8 cellular contexts compared by ENCODE assay signal in the genomic region with DNA sequence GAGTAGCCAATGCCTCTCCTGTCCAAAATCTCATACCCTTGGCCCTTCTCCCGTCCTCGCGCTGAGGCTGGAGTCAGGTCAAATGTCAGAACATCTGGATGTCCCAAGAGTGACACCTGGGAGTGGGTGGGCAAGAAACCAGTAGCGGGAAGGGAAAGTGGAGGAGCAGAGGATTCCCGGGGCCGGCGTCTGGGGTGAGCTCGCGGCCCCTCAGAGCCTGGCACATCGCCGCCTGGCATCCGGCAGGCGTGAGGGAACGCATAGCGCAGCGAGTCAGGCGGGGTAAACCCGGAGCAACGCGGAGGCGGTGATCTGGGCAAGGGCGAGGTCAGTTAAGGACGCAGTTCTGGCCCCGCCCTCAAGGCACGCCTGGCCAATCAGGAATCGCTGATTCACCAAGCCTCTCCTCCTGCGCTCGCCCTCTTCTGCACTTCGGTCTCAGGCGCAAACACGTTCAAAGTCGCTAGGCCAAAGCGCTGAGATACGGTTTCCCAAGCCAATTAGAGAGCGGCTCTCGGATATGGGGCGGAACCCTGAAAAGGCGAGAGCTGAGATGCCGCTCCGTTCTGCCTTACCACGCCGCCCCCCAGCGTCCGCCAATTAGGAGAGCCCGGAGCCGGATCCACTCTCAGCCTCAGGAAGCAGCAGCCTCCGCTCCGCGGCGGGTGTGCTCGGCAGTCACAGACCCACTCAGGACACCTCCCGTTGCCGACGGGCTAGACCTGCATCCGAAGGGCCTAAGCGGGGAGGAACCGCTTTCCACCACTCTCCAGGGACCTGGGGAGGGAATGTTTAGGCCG. TPM values are rescaled to one million over a fixed set of nuclear protein-coding genes. Genes with fewer than 3 reads are reported as not detected.
DNase-seq lines count a peak whose midpoint lies in the region; ATAC-seq and TF ChIP-seq lines count a peak whose summit lies in the region.

No MANE protein-coding gene starts in this region.

- peak; percentile 94 to 96 for ATAC-seq in natural killer cell treated with Interleukin-12 subunit alpha and Interleukin-12 subunit beta and Interleukin-15 and Interleukin-18, amount 100 ng/mL, for 72 hours
- peak; percentile 96 for ATAC-seq in stimulated activated naive CD8-positive, alpha-beta T cell treated with anti-CD3 and anti-CD28 coated beads, Interleukin-15, Interleukin-2, amounts not matched to agents 100 U/mL and 50 U/mL, for 24 hours

- H3K36me3 Mint-ChIP-seq in natural killer cell treated with Interleukin-12 subunit alpha and Interleukin-12 subunit beta and Interleukin-15 and Interleukin-18, amount 100 ng/mL, for 72 hours = peaks cover 16% of the 10 kb centered on the region

- peak overlapping the region; percentile 97 for H3K4me3 Mint-ChIP-seq in natural killer cell treated with Interleukin-12 subunit alpha and Interleukin-12 subunit beta and Interleukin-15 and Interleukin-18, amount 100 ng/mL, for 72 hours

- peak overlapping the region; percentile 99 for H3K27ac ChIP-seq in RWPE1

- H3K9me3 Mint-ChIP-seq in natural killer cell treated with Interleukin-12 subunit alpha and Interleukin-12 subunit beta and Interleukin-15 and Interleukin-18, amount 100 ng/mL, for 72 hours = no peaks in the 10 kb centered on the region

- H3K4me1 Mint-ChIP-seq in natural killer cell treated with Interleukin-12 subunit alpha and Interleukin-12 subunit beta and Interleukin-15 and Interleukin-18, amount 100 ng/mL, for 72 hours (ENCODE audit: low read depth in 2 of 2) = peaks cover 29 to 31% of the 10 kb centered on the region in 2 donors

- DNase-seq in EH (ENCODE audit: low read depth) = peak; percentile 100
- DNase-seq in GOT3 (lab: John Stamatoyannopoulos, UW) = peak; percentile 93
- DNase-seq in LNCaP clone FGC (ENCODE audit: low read depth) = peak; percentile 99
- peak; percentile 93 for DNase-seq in RWPE1 (ENCODE audit: low spot score)
- DNase-seq in activated effector memory CD4-positive, alpha-beta T cell treated with Interleukin-2 at 50 U/mL for 16 hours = peak; percentile 94
- DNase-seq in fibroblast of pulmonary artery (ENCODE audit: low read depth) = peak; percentile 100
- DNase-seq in natural killer cell treated with Interleukin-12 subunit alpha and Interleukin-12 subunit beta and Interleukin-15 and Interleukin-18, amount 100 ng/mL, for 72 hours (ENCODE audit: low spot score) = peak; percentile 99
- peak; percentile 96 for DNase-seq in stimulated activated naive CD8-positive, alpha-beta T cell treated with anti-CD3 and anti-CD28 coated beads, Interleukin-15, Interleukin-2, amounts not matched to agents 100 U/mL and 50 U/mL, for 24 hours

- TF ChIP-seq CTCF in LNCaP clone FGC (IDR thresholded peaks at IDR 0.05; ENCODE audit: control insufficient read depth, extremely low read depth, insufficient read depth) = no peak
- no peak for TF ChIP-seq CTCF in RWPE1 (conservative IDR thresholded peaks at IDR 0.05; ENCODE audit: low read depth)
- no peak for TF ChIP-seq CTCF in fibroblast of pulmonary artery (IDR thresholded peaks at IDR 0.05; ENCODE audit: low read length, missing control alignments)

- peak overlapping the region; percentile 56 for H3K4me3 ChIP-seq in LNCaP clone FGC (ENCODE audit: low read depth, low read length)
- peak overlapping the region; percentile 79 for H3K4me3 ChIP-seq in fibroblast of pulmonary artery (replicated peaks; ENCODE audit: low read depth, low read length)

- POLR2A ChIA-PET in RWPE1 (lab: Yijun Ruan, JAX; ENCODE audit: low non-redundant PET) = interaction anchor here (0.7 to 1.8 kb wide), 3 partner anchors 23 to 278 kb away, joined by 3 to 8 read pairs (median 4); partner anchors contain the start of genes RPS18 and VPS52

- H3K27ac Mint-ChIP-seq in natural killer cell treated with Interleukin-12 subunit alpha and Interleukin-12 subunit beta and Interleukin-15 and Interleukin-18, amount 100 ng/mL, for 72 hours = peak overlapping the region; percentile 96 to 98

- CTCF ChIA-PET in RWPE1 (lab: Yijun Ruan, JAX) = interaction anchor here (0.5 to 2.2 kb wide), 21 partner anchors 10 to 391 kb away, joined by 3 to 15 read pairs (median 4); partner anchors contain the start of genes BRD2, HSD17B8 and RING1

- no peaks in the 10 kb centered on the region for H3K27me3 Mint-ChIP-seq in natural killer cell treated with Interleukin-12 subunit alpha and Interleukin-12 subunit beta and Interleukin-15 and Interleukin-18, amount 100 ng/mL, for 72 hours

RNA-seq across cellular contexts. Expression of gene VPS52, which starts 22.5 kb away (rescaled TPM):
- total RNA-seq in natural killer cell treated with Interleukin-12 subunit alpha and Interleukin-12 subunit beta and Interleukin-15 and Interleukin-18, amount 100 ng/mL, for 72 hours = 10 to 100 TPM; 48.6 to 76.5 TPM

RNA-seq across cellular contexts. Expression of gene RPS18, which starts 22.7 kb away (rescaled TPM):
- total RNA-seq in natural killer cell treated with Interleukin-12 subunit alpha and Interleukin-12 subunit beta and Interleukin-15 and Interleukin-18, amount 100 ng/mL, for 72 hours = 1,000 to 10,000 TPM; 1,431 to 1,446 TPM

RNA-seq across cellular contexts. Expression of gene B3GALT4, which starts 27.8 kb away (rescaled TPM):
- total RNA-seq in natural killer cell treated with Interleukin-12 subunit alpha and Interleukin-12 subunit beta and Interleukin-15 and Interleukin-18, amount 100 ng/mL, for 72 hours = 10 to 100 TPM; 10.1 to 11.2 TPM

RNA-seq across cellular contexts. Expression of gene WDR46, which starts 39.9 kb away (rescaled TPM):
- total RNA-seq in natural killer cell treated with Interleukin-12 subunit alpha and Interleukin-12 subunit beta and Interleukin-15 and Interleukin-18, amount 100 ng/mL, for 72 hours = 100 to 1,000 TPM in 1 of 2 donors, 10 to 100 TPM in 1; 81.8 to 148 TPM

RNA-seq across cellular contexts. Expression of gene PFDN6, which starts 40.3 kb away (rescaled TPM):
- 10 to 100 TPM; 72.0 to 76.8 TPM for total RNA-seq in natural killer cell treated with Interleukin-12 subunit alpha and Interleukin-12 subunit beta and Interleukin-15 and Interleukin-18, amount 100 ng/mL, for 72 hours

Comparison
In these comparisons a context has a peak if more than half of its experiments do, and no peak if none do; other contexts are left out.
1. Peak in every context shown above with its lines: DNase-seq, ATAC-seq, H3K4me3 ChIP-seq and H3K27ac ChIP-seq.